ENCODE assay signal across 12 cellular contexts in genomic region chr16:27432600-27432957, GRCh38. TPM values are rescaled to one million over a fixed set of nuclear protein-coding genes. Genes with fewer than 3 reads are reported as not detected.
DNase-seq lines count a peak whose midpoint lies in the region; ATAC-seq, FAIRE-seq and TF ChIP-seq lines count a peak whose summit lies in the region.
"Had no signal": no experiment of that assay in that cellular context is flagged by ENCODE, and none has a peak within 500 bp of the region (broad histone marks: within the 10 kb centered on the region; RNA-seq: fewer than 3 reads in every experiment).

No MANE protein-coding gene starts in this region.

- CTCF ChIA-PET in A549 (lab: Yijun Ruan, JAX), result interaction anchor here (1.5 kb wide), 1 partner anchor 26 kb away, joined by 4 read pairs; no protein-coding TSS in a partner anchor

- TF ChIP-seq POLR2A in A549 (IDR thresholded peaks at IDR 0.05; ENCODE audit: low read length) (no peak), GM12892 (IDR thresholded peaks at IDR 0.05; ENCODE audit: low read depth, low read length) (no peak)

- no peaks in the 10 kb centered on the region for H3K9me3 ChIP-seq in A549
- H3K9me3 ChIP-seq: tibial nerve had no signal

- TF ChIP-seq CTCF in A549 (IDR thresholded peaks at IDR 0.05), result no peak

- no peak for TF ChIP-seq EP300 in A549 (IDR thresholded peaks at IDR 0.05)

- no peak overlapping the region for H3K4me3 ChIP-seq in A549
- H3K4me3 ChIP-seq: cardiac muscle cell, tibial nerve had no signal

- POLR2A ChIA-PET in A549 (lab: Yijun Ruan, JAX), result no interaction called here
- POLR2A ChIA-PET in activated naive CD8-positive, alpha-beta T cell treated with anti-CD3 and anti-CD28 coated beads, Interleukin-2, amount 10 ng/mL, durations not matched to agents 7 days and 5 days (lab: Charles Lee), result no interaction called here

- ATAC-seq in A549 (peak; percentile 6 to 25; a peak in 3 of 6 replicates), HG03521 (IDR thresholded peaks at IDR 0.05; ENCODE audit: unreplicated experiment) (no peak)
- no peak for ATAC-seq in activated naive CD8-positive, alpha-beta T cell treated with anti-CD3 and anti-CD28 coated beads, Interleukin-2, amount 10 ng/mL, durations not matched to agents 7 days and 5 days (ENCODE audit: low read depth)

- H3K27ac Mint-ChIP-seq in activated naive CD8-positive, alpha-beta T cell treated with anti-CD3 and anti-CD28 coated beads, Interleukin-2, amount 10 ng/mL, durations not matched to agents 7 days and 5 days, result peak overlapping the region; percentile 51

- no peaks in the 10 kb centered on the region for H3K4me1 ChIP-seq in A549
- H3K4me1 ChIP-seq: tibial nerve had no signal

- no peaks in the 10 kb centered on the region for H3K27me3 Mint-ChIP-seq in activated naive CD8-positive, alpha-beta T cell treated with anti-CD3 and anti-CD28 coated beads, Interleukin-2, amount 10 ng/mL, durations not matched to agents 7 days and 5 days

- DNase-seq in A549 (ENCODE audit: low read depth in 1 of 2, low spot score in 1 of 2) (no peak), GM12892 (ENCODE audit: insufficient read length) (no peak), left kidney (ENCODE audit: low read depth, low spot score) (peak; percentile 18), T-helper 9 cell (no peak), RPMI8226 (no peak), activated gamma-delta T cell treated with Interleukin-2 at 50 U/mL for 16 hours (no peak)
- peak; percentile 16 for DNase-seq in activated naive CD8-positive, alpha-beta T cell treated with anti-CD3 and anti-CD28 coated beads, Interleukin-2, amount 10 ng/mL, durations not matched to agents 7 days and 5 days
- DNase-seq: DMS 273 treated with DMSO at 0.1 percent for 48 hours, NCI-H2081 treated with DMSO at 0.1 percent for 48 hours had no signal

- no peak overlapping the region for H3K4me2 ChIP-seq in A549

- no peak overlapping the region for H3K4me3 Mint-ChIP-seq in activated naive CD8-positive, alpha-beta T cell treated with anti-CD3 and anti-CD28 coated beads, Interleukin-2, amount 10 ng/mL, durations not matched to agents 7 days and 5 days

- no peaks in the 10 kb centered on the region for H3K9me3 Mint-ChIP-seq in activated naive CD8-positive, alpha-beta T cell treated with anti-CD3 and anti-CD28 coated beads, Interleukin-2, amount 10 ng/mL, durations not matched to agents 7 days and 5 days

- 26% methylated on average over 6 of the region's 6 CpGs for WGBS in A549 (ENCODE audit: missing lambda C conversion rate)

- 0 out of 6 replicates have a peak overlapping the region, but pooled peaks of 1 of the 2 experiments have one; percentile 24 for H3K27ac ChIP-seq in A549
- H3K27ac ChIP-seq: cardiac muscle cell, tibial nerve had no signal

- FAIRE-seq in A549 (lab: Jason Lieb, UNC) (no peak), GM12892 (lab: Jason Lieb, UNC) (peak; percentile 9)

- H3K36me3 Mint-ChIP-seq in activated naive CD8-positive, alpha-beta T cell treated with anti-CD3 and anti-CD28 coated beads, Interleukin-2, amount 10 ng/mL, durations not matched to agents 7 days and 5 days, result peaks cover 28% of the 10 kb centered on the region

- peaks cover 27% of the 10 kb centered on the region for H3K4me1 Mint-ChIP-seq in activated naive CD8-positive, alpha-beta T cell treated with anti-CD3 and anti-CD28 coated beads, Interleukin-2, amount 10 ng/mL, durations not matched to agents 7 days and 5 days

- no peak for TF ChIP-seq RAD21 in A549 (conservative IDR thresholded peaks at IDR 0.05 in 1 of 2, IDR thresholded peaks at IDR 0.05 in 1 of 2)

TF ChIP-seq in A549, 52 proteins besides CTCF, POLR2A, EP300 and RAD21:
- TF ChIP-seq HOXB5 (CRISPR knock-in tag; IDR thresholded peaks at IDR 0.05), result no peak

RNA-seq across cellular contexts. Expression of gene IL21R, which starts 30.6 kb away (rescaled TPM):
- 0.07 and 0.09 TPM in 2 replicates for polyA plus RNA-seq in A549 (2011; rRNA removed)
- polyA plus RNA-seq in A549 (2012; cell fraction: cytosol; rRNA removed), result 0.04 and 0.07 TPM in 2 replicates
- 0.04 and 0.10 TPM in 2 replicates for polyA plus RNA-seq in A549 (2012; cell fraction: nucleus; rRNA removed)
- 0.04 TPM in 3 replicates for polyA plus RNA-seq in A549 (2017; fragmentation: RNase III; extraction: RNeasy Plus Mini Kit Qiagen cat#74134 plus additional on column Dnase treatment)
- 0.10 TPM in 1 of 2 replicates, not detected in the other for polyA minus RNA-seq in A549 (2011; rRNA and poly(A)+ RNA removed)
- 31.5 TPM for polyA plus RNA-seq in GM12892 (2012; ENCODE audit: missing spikeins)
- total RNA-seq in activated naive CD8-positive, alpha-beta T cell treated with anti-CD3 and anti-CD28 coated beads, Interleukin-2, amount 10 ng/mL, durations not matched to agents 7 days and 5 days, result 10 to 100 TPM; 27.2 to 27.5 TPM
- total RNA-seq: cardiac muscle cell had no signal
- polyA plus RNA-seq: cardiac muscle cell had no signal

Comparison
In these comparisons a context has a peak if more than half of its experiments do, and no peak if none do; other contexts are left out.
1. ATAC-seq: peak in A549 (2 of 2); none in activated naive CD8-positive, alpha-beta T cell treated with anti-CD3 and anti-CD28 coated beads, Interleukin-2, amount 10 ng/mL, durations not matched to agents 7 days and 5 days (single experiment) and HG03521 (single experiment).
2. DNase-seq: peak in activated naive CD8-positive, alpha-beta T cell treated with anti-CD3 and anti-CD28 coated beads, Interleukin-2, amount 10 ng/mL, durations not matched to agents 7 days and 5 days (single experiment) and left kidney (single experiment); none in A549 (0 of 2), GM12892 (single experiment), T-helper 9 cell (single experiment), RPMI8226 (single experiment) and activated gamma-delta T cell treated with Interleukin-2 at 50 U/mL for 16 hours (single experiment).